ENCODE assay signal across 8 cellular contexts in the genomic region with DNA sequence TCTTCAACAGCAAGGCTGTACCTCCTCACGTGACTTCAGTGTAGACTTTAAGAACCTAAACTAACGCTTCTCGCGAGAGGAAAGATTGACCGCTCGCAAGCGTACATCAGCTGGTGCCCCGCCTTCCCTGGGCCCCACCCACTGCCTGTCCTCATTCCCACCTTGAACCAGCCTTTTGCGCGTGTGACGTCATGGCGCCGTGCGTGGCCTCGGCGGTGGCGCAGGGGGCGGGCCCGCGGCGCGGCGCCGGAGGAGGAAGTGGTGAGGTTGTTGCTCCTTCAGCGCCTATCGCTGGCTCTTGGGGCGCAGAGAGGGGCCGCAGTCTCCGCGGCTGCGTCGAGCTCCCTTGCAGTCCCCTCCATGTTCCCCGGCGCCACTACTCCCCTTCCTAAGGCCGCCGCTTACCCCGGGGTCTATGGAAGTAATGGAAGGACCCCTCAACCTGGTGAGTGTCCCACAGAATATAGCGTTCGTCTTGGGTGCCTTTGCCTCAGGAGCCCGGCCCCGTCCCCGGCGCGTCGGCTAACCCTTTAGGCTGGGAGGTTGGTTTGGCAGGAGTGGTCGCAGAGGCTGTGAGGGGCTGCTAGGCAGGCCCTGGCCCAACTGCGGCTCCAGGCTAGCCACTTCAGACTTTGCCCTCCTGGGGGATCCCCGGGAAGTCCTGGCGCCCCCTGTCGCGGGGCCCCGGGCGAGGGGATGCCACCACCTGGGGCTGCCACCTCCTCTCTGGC. TPM values are rescaled to one million over a fixed set of nuclear protein-coding genes. Genes with fewer than 3 reads are reported as not detected.
DNase-seq lines count a peak whose midpoint lies in the region; ATAC-seq, FAIRE-seq and TF ChIP-seq lines count a peak whose summit lies in the region.

A gene (plus strand): TSS at position 273 of the 731 bp plus-strand sequence. CDS start 143 bp downstream, at position 416.

- dilution Hi-C loops in keratinocyte (cut with MboI; ENCODE audit: extremely low pct_ligation_motif_present, low sequenced_read_pairs): no loop called here

- H4K20me1 ChIP-seq in keratinocyte (ENCODE audit: control insufficient read depth, extremely low read depth, insufficient read depth, low read length): peaks cover 2% of the 10 kb centered on the region

- no peaks in the 10 kb centered on the region for H3K9me1 ChIP-seq in keratinocyte (ENCODE audit: control insufficient read depth, extremely low read depth, insufficient read depth, low read length)

- TF ChIP-seq CTCF in keratinocyte (optimal IDR thresholded peaks at IDR 0.05 in 1 of 3, IDR thresholded peaks at IDR 0.05 in 1 of 3, conservative IDR thresholded peaks at IDR 0.05 in 1 of 3; ENCODE audit: extremely low read depth in 1 of 3, insufficient read depth in 2 of 3, low read length in 3 of 3): peak in 2 of 3 experiments; percentile 7 to 20

- H3K79me2 ChIP-seq in keratinocyte (ENCODE audit: control insufficient read depth, insufficient read depth, low read length): peaks cover 48% of the 10 kb centered on the region

- peak within 1 kb of the TSS; percentile 86 for H2AFZ ChIP-seq in keratinocyte (ENCODE audit: control insufficient read depth, low read length)

- no peaks in the 10 kb centered on the region for H3K27me3 ChIP-seq in keratinocyte (ENCODE audit: control insufficient read depth, extremely low read depth, insufficient read depth, low read length)

- H3K4me1 ChIP-seq in keratinocyte (ENCODE audit: control insufficient read depth, extremely low read depth, insufficient read depth, low read length): peaks cover 6% of the 10 kb centered on the region

- H3K36me3 ChIP-seq in keratinocyte (ENCODE audit: control insufficient read depth in 2 of 2, extremely low read depth in 1 of 2, insufficient read depth in 2 of 2, low read length in 2 of 2): no peaks in the 10 kb centered on the region

- H3K4me3 ChIP-seq in keratinocyte (ENCODE audit: control insufficient read depth in 2 of 3, extremely low read depth in 1 of 3, insufficient read depth in 2 of 3, low read depth in 1 of 3, low read length in 3 of 3): peak within 1 kb of the TSS; percentile 69 to 88 (median 86)

- peak within 1 kb of the TSS; percentile 87 for H3K4me2 ChIP-seq in keratinocyte (ENCODE audit: control insufficient read depth, extremely low read depth, insufficient read depth, low read depth, low read length)

- no peaks in the 10 kb centered on the region for H3K9me3 ChIP-seq in keratinocyte (ENCODE audit: control insufficient read depth, low read depth, low read length)

- H3K27ac ChIP-seq in keratinocyte (ENCODE audit: control insufficient read depth, insufficient read depth, low read length): peak within 1 kb of the TSS; percentile 86

- ATAC-seq in GM19035 (IDR thresholded peaks at IDR 0.05; ENCODE audit: unreplicated experiment): peak; percentile 95
- peak; percentile 97 for ATAC-seq in HG03354 (IDR thresholded peaks at IDR 0.05; ENCODE audit: poor library complexity, severe bottlenecking, unreplicated experiment)
- peak; percentile 93 to 94 for ATAC-seq in activated CD4-positive, CD25-positive, alpha-beta regulatory T cell treated with anti-CD3 and anti-CD28 coated beads, Interleukin-2, amount 50 U/mL, for 24 hours

- DNase-seq in AML-193 (lab: John Stamatoyannopoulos, UW): peak; percentile 94 to 95
- DNase-seq in NCI-H446 (lab: John Stamatoyannopoulos, UW): peak; percentile 87 to 95
- DNase-seq in cerebellar cortex (ENCODE audit: low spot score): peak; percentile 98
- peak; percentile 97 for DNase-seq in keratinocyte (ENCODE audit: low read depth, low spot score)
- peak; percentile 94 to 96 for DNase-seq in stimulated activated CD4-positive, alpha-beta T cell treated with anti-CD3 and anti-CD28 coated beads, Interleukin-15, amount 100 ng/mL, for 1 hour (ENCODE audit: low read depth in 1 of 2, low spot score in 1 of 2)

- H3K9ac ChIP-seq in keratinocyte (ENCODE audit: control insufficient read depth, extremely low read depth, insufficient read depth, low read length): peak within 1 kb of the TSS; percentile 97

- FAIRE-seq in keratinocyte (lab: Jason Lieb, UNC): peak; percentile 91

RNA-seq across cellular contexts. Expression of the gene that starts here (rescaled TPM):
- polyA plus RNA-seq in keratinocyte: 25.0 to 31.1 TPM (median 30.8 TPM) in 3 replicates
- polyA plus RNA-seq in keratinocyte (2011; ENCODE audit: low read depth): 35.6 TPM
- polyA plus RNA-seq in keratinocyte (2011; cell fraction: cytosol; rRNA removed): 22.2 and 34.4 TPM in 2 replicates
- 17.4 and 21.9 TPM in 2 replicates for polyA plus RNA-seq in keratinocyte (2011; cell fraction: nucleus; rRNA removed)
- 27.2 and 49.5 TPM in 2 replicates for polyA plus RNA-seq in keratinocyte (2012; ENCODE audit: low replicate concordance)
- 6.7 to 12.3 TPM (median 10.5 TPM) in 3 replicates for polyA minus RNA-seq in keratinocyte
- polyA minus RNA-seq in keratinocyte (2011; cell fraction: cytosol; rRNA and poly(A)+ RNA removed): 20.9 TPM
- polyA minus RNA-seq in keratinocyte (2011; cell fraction: nucleus; rRNA and poly(A)+ RNA removed): 8.4 and 13.4 TPM in 2 replicates

Comparison
In these comparisons a context has a peak if more than half of its experiments do, and no peak if none do; other contexts are left out.
1. Peak in every context shown above with its lines: DNase-seq, ATAC-seq, H3K4me3 ChIP-seq and H3K27ac ChIP-seq.